Comparison of ENCODE assay signal across 8 cellular contexts in genomic region chr6:56570434-56571359, GRCh38.
A peak's percentile ranks its signal among the peaks of the same experiment; 100 is the strongest.
DNase-seq lines count a peak whose midpoint lies in the region; ATAC-seq and TF ChIP-seq lines count a peak whose summit lies in the region.

No MANE protein-coding gene starts in this region.

- peak; percentile 62 for TF ChIP-seq CTCF in brain microvascular endothelial cell (IDR thresholded peaks at IDR 0.05; ENCODE audit: low read depth, low read length, missing control alignments)

- in situ Hi-C loops in brain microvascular endothelial cell (cut with HindIII; ENCODE audit: low pct_ligation_motif_present, low sequenced_read_pairs), result no loop called here

- no peaks in the 10 kb centered on the region for H3K27me3 ChIP-seq in brain microvascular endothelial cell (replicated peaks)

- no peak overlapping the region for H3K4me3 ChIP-seq in brain microvascular endothelial cell (ENCODE audit: low read depth, low read length)

- ATAC-seq in GM18870 (IDR thresholded peaks at IDR 0.05; ENCODE audit: unreplicated experiment) (peak; percentile 82), HG03103 (IDR thresholded peaks at IDR 0.05; ENCODE audit: low read depth, unreplicated experiment) (peak; percentile 95), left lobe of liver (peak; percentile 92)

- peaks cover 26% of the 10 kb centered on the region for H3K36me3 ChIP-seq in brain microvascular endothelial cell (replicated peaks)

- DNase-seq in CD1c-positive myeloid dendritic cell (ENCODE audit: extremely low spot score) (peak; percentile 32), NCI-H345 treated with DMSO at 0.1 percent for 48 hours (lab: John Stamatoyannopoulos, UW; ENCODE audit: unreplicated experiment) (peak; percentile 32), brain microvascular endothelial cell (no peak), left lobe of liver (ENCODE audit: low spot score) (no peak), GM19240 (ENCODE audit: insufficient read length, low spot score) (no peak), cerebellar nuclear complex (lab: John Stamatoyannopoulos, UW) (no peak)

- no peak overlapping the region for H3K27ac ChIP-seq in brain microvascular endothelial cell

Comparison
In these comparisons a context has a peak if more than half of its experiments do, and no peak if none do; other contexts are left out.
1. DNase-seq: peak in CD1c-positive myeloid dendritic cell (single experiment) and NCI-H345 treated with DMSO at 0.1 percent for 48 hours (single experiment); none in brain microvascular endothelial cell (single experiment), left lobe of liver (single experiment), GM19240 (single experiment) and cerebellar nuclear complex (0 of 2).
2. Peak in every context shown above with its lines, with median percentiles within 50 percentile points of each other: ATAC-seq.